1 cellular context compared by ENCODE assay signal in genomic region chr3:128496019-128496601, GRCh38.
A peak's percentile ranks its signal among the peaks of the same experiment; 100 is the strongest.
TF ChIP-seq lines count a peak whose summit lies in the region.

No MANE protein-coding gene starts in this region.

TF ChIP-seq in K562, 482 proteins besides CTCF, POLR2A, EP300 and RAD21 (continues in another document):
- TF ChIP-seq HDAC8 (tag; IDR thresholded peaks at IDR 0.05) = no peak
- TF ChIP-seq MITF (IDR thresholded peaks at IDR 0.05) = no peak
- 0 out of 2 replicates have a peak, but pooled peaks have one; percentile 34 for TF ChIP-seq ARID2 (IDR thresholded peaks at IDR 0.05)
- no peak for TF ChIP-seq NBN (IDR thresholded peaks at IDR 0.05; ENCODE audit: low read depth)
- TF ChIP-seq NKRF (IDR thresholded peaks at IDR 0.05; ENCODE audit: borderline replicate concordance) = 0 out of 2 replicates have a peak, but pooled peaks have one; percentile 16
- no peak for TF ChIP-seq SNIP1 (IDR thresholded peaks at IDR 0.05; ENCODE audit: low read depth)
- no peak for TF ChIP-seq CGGBP1 (CRISPR knock-in tag; IDR thresholded peaks at IDR 0.05)
- no peak for TF ChIP-seq CCAR2 (IDR thresholded peaks at IDR 0.05; ENCODE audit: low read depth, low read length)
- no peak for TF ChIP-seq ZNF280A (IDR thresholded peaks at IDR 0.05; ENCODE audit: low read depth, partially characterized antibody)
- TF ChIP-seq E2F6 (IDR thresholded peaks at IDR 0.05; ENCODE audit: borderline replicate concordance in 1 of 2, extremely low read depth in 1 of 2, insufficient read depth in 1 of 2, insufficient read length in 1 of 2, low read depth in 1 of 2, low read length in 1 of 2, poor library complexity in 1 of 2, severe bottlenecking in 1 of 2) = peak in 1 of 2 experiments; percentile 75
- no peak for TF ChIP-seq RUNX1 (IDR thresholded peaks at IDR 0.05; ENCODE audit: low read depth)
- TF ChIP-seq JUN (IDR thresholded peaks at IDR 0.05; ENCODE audit: borderline replicate concordance, low read depth, low read length) = no peak
- TF ChIP-seq JUN (CRISPR knock-in tag; IDR thresholded peaks at IDR 0.05; ENCODE audit: borderline replicate concordance) = no peak
- TF ChIP-seq ZNF696 (CRISPR knock-in tag; conservative IDR thresholded peaks at IDR 0.05) = no peak
- no peak for TF ChIP-seq PURB (CRISPR knock-in tag; IDR thresholded peaks at IDR 0.05; ENCODE audit: low read depth)
- no peak for TF ChIP-seq E2F4 (CRISPR knock-in tag; IDR thresholded peaks at IDR 0.05; ENCODE audit: low read depth)
- no peak for TF ChIP-seq TSC22D4 (tag; IDR thresholded peaks at IDR 0.05)
- TF ChIP-seq HLTF (IDR thresholded peaks at IDR 0.05) = 0 out of 2 replicates have a peak, but pooled peaks have one; percentile 46
- no peak for TF ChIP-seq DPF2 (IDR thresholded peaks at IDR 0.05)
- TF ChIP-seq ZNF639 (CRISPR knock-in tag; conservative IDR thresholded peaks at IDR 0.05 in 1 of 2, IDR thresholded peaks at IDR 0.05 in 1 of 2) = no peak
- TF ChIP-seq BHLHE40 (IDR thresholded peaks at IDR 0.05; ENCODE audit: low read length) = no peak
- TF ChIP-seq DNMT1 (IDR thresholded peaks at IDR 0.05) = no peak
- no peak for TF ChIP-seq SRSF1 (IDR thresholded peaks at IDR 0.05; ENCODE audit: low read depth, low read length)
- peak; percentile 33; the same call in 1 of the 2 replicates for TF ChIP-seq CTBP1 (IDR thresholded peaks at IDR 0.05; ENCODE audit: borderline replicate concordance)
- no peak for TF ChIP-seq TSHZ1 (CRISPR knock-in tag; IDR thresholded peaks at IDR 0.05)
- no peak for TF ChIP-seq CEBPB (tag; IDR thresholded peaks at IDR 0.05)
- 0 out of 2 replicates have a peak, but pooled peaks have one; percentile 26 for TF ChIP-seq MECOM (CRISPR knock-in tag; IDR thresholded peaks at IDR 0.05)
- peak; percentile 78; the same call in 1 of the 2 replicates for TF ChIP-seq HDGF (IDR thresholded peaks at IDR 0.05)
- TF ChIP-seq TAF7 (tag; IDR thresholded peaks at IDR 0.05) = no peak
- TF ChIP-seq RBM15 (IDR thresholded peaks at IDR 0.05; ENCODE audit: insufficient read depth, low read length) = no peak
- TF ChIP-seq PML (IDR thresholded peaks at IDR 0.05; ENCODE audit: low read length) = no peak
- TF ChIP-seq SMAD3 (CRISPR knock-in tag; conservative IDR thresholded peaks at IDR 0.05) = no peak
- TF ChIP-seq MAX (CRISPR knock-in tag; IDR thresholded peaks at IDR 0.05) = no peak
- TF ChIP-seq ZBTB9 (CRISPR knock-in tag; IDR thresholded peaks at IDR 0.05) = no peak
- TF ChIP-seq MLLT1 (IDR thresholded peaks at IDR 0.05) = peak; percentile 7 to 46; a peak in 1 of 4 replicates
- TF ChIP-seq ARHGAP35 (IDR thresholded peaks at IDR 0.05; ENCODE audit: partially characterized antibody) = peak; percentile 69
- TF ChIP-seq PHF20 (IDR thresholded peaks at IDR 0.05; ENCODE audit: partially characterized antibody) = no peak
- no peak for TF ChIP-seq HNRNPLL (IDR thresholded peaks at IDR 0.05; ENCODE audit: low read depth, low read length, poor library complexity, severe bottlenecking)
- no peak for TF ChIP-seq ZNF699 (CRISPR knock-in tag; IDR thresholded peaks at IDR 0.05; ENCODE audit: insufficient replicate concordance)
- no peak for TF ChIP-seq SREBF2 (CRISPR knock-in tag; IDR thresholded peaks at IDR 0.05)
- TF ChIP-seq ZBTB26 (CRISPR knock-in tag; IDR thresholded peaks at IDR 0.05) = peak; percentile 77; the same call in 1 of the 2 replicates
- TF ChIP-seq FOXP4 (CRISPR knock-in tag; IDR thresholded peaks at IDR 0.05; ENCODE audit: borderline replicate concordance) = no peak
